Comparison of ENCODE assay signal across 10 cellular contexts in genomic region chr14:101853455-101854018, GRCh38.
DNase-seq lines count a peak whose midpoint lies in the region; ATAC-seq, FAIRE-seq and TF ChIP-seq lines count a peak whose summit lies in the region.
"Had no signal": no experiment of that assay in that cellular context is flagged by ENCODE, and none has a peak within 500 bp of the region (broad histone marks: within the 10 kb centered on the region; RNA-seq: fewer than 3 reads in every experiment).

No MANE protein-coding gene starts in this region.

- H3K27ac ChIP-seq in CD4-positive, alpha-beta T cell (ENCODE audit: low read depth, low read length): no peak overlapping the region
- H3K27ac ChIP-seq in thyroid gland: no peak overlapping the region

- 80 to 82% methylated on average over 15 of the region's 15 CpGs for WGBS in thyroid gland, 2 donors

- TF ChIP-seq CTCF in CD4-positive, alpha-beta T cell (IDR thresholded peaks at IDR 0.05): no peak
- TF ChIP-seq CTCF in natural killer cell (IDR thresholded peaks at IDR 0.05) (no peak), thyroid gland (IDR thresholded peaks at IDR 0.05) (no peak)

- peak overlapping the region; percentile 73 for H3K27ac Mint-ChIP-seq in CD4-positive, alpha-beta T cell
- peak overlapping the region; percentile 77 for H3K27ac Mint-ChIP-seq in activated T-helper 2 cell treated with anti-CD3 and anti-CD28 coated beads, Interferon-gamma antibody, Interleukin-2, Interleukin-4, amounts not matched to agents 10 μg/mL and 5 μg/mL and 100 μg/mL, durations not matched to agents 14 hours and 24 hours and 36 hours
- peak overlapping the region; percentile 86 to 94 for H3K27ac Mint-ChIP-seq in natural killer cell

- no peaks in the 10 kb centered on the region for H3K9me3 ChIP-seq in CD4-positive, alpha-beta T cell (ENCODE audit: control insufficient read depth, low read length)
- no peaks in the 10 kb centered on the region for H3K9me3 ChIP-seq in thyroid gland

- H3K4me1 ChIP-seq in thyroid gland: peaks cover 17 to 38% of the 10 kb centered on the region in 2 donors

- DNase-seq in CD4-positive, alpha-beta T cell: no peak
- DNase-seq in GM12891 (ENCODE audit: insufficient read length, low spot score) (no peak), natural killer cell (no peak), NCI-H2227 treated with DMSO at 0.1 percent for 48 hours (lab: John Stamatoyannopoulos, UW) (no peak), thyroid gland (no peak)
- no peak for DNase-seq in activated T-helper 2 cell treated with anti-CD3 and anti-CD28 coated beads, Interferon-gamma antibody, Interleukin-2, Interleukin-4, amounts not matched to agents 10 μg/mL and 5 μg/mL and 100 μg/mL, durations not matched to agents 14 hours and 24 hours and 36 hours (ENCODE audit: low spot score)
- DNase-seq: Calu3, NCI-H2081 treated with DMSO at 0.1 percent for 48 hours, retina had no signal

- no peaks in the 10 kb centered on the region for H3K36me3 ChIP-seq in thyroid gland

- no peaks in the 10 kb centered on the region for H3K9me3 Mint-ChIP-seq in CD4-positive, alpha-beta T cell
- H3K9me3 Mint-ChIP-seq in activated T-helper 2 cell treated with anti-CD3 and anti-CD28 coated beads, Interferon-gamma antibody, Interleukin-2, Interleukin-4, amounts not matched to agents 10 μg/mL and 5 μg/mL and 100 μg/mL, durations not matched to agents 14 hours and 24 hours and 36 hours: no peaks in the 10 kb centered on the region
- no peaks in the 10 kb centered on the region for H3K9me3 Mint-ChIP-seq in natural killer cell

- TF ChIP-seq POLR2A in GM12891 (IDR thresholded peaks at IDR 0.05; ENCODE audit: low read depth, low read length) (no peak), thyroid gland (IDR thresholded peaks at IDR 0.05) (no peak)

- H3K4me1 Mint-ChIP-seq in CD4-positive, alpha-beta T cell (ENCODE audit: low read depth): peaks cover 94% of the 10 kb centered on the region
- H3K4me1 Mint-ChIP-seq in activated T-helper 2 cell treated with anti-CD3 and anti-CD28 coated beads, Interferon-gamma antibody, Interleukin-2, Interleukin-4, amounts not matched to agents 10 μg/mL and 5 μg/mL and 100 μg/mL, durations not matched to agents 14 hours and 24 hours and 36 hours (ENCODE audit: low read depth): peaks cover 58% of the 10 kb centered on the region
- peaks cover 81 to 94% of the 10 kb centered on the region in 2 donors for H3K4me1 Mint-ChIP-seq in natural killer cell

- no peak overlapping the region for H3K4me3 Mint-ChIP-seq in CD4-positive, alpha-beta T cell
- H3K4me3 Mint-ChIP-seq in activated T-helper 2 cell treated with anti-CD3 and anti-CD28 coated beads, Interferon-gamma antibody, Interleukin-2, Interleukin-4, amounts not matched to agents 10 μg/mL and 5 μg/mL and 100 μg/mL, durations not matched to agents 14 hours and 24 hours and 36 hours (ENCODE audit: low read depth): no peak overlapping the region
- H3K4me3 Mint-ChIP-seq in natural killer cell: peak overlapping the region; percentile 40

- intact Hi-C loops in CD4-positive, alpha-beta T cell (cut with DNase I, micrococcal nuclease): loop anchor here in 1 of 2 experiments (2.0 kb wide), 1 partner anchor 21 kb away; no protein-coding TSS in a partner anchor
- intact Hi-C loops in activated T-helper 2 cell treated with anti-CD3 and anti-CD28 coated beads, Interferon-gamma antibody, Interleukin-2, Interleukin-4, amounts not matched to agents 10 μg/mL and 5 μg/mL and 100 μg/mL, durations not matched to agents 14 hours and 24 hours and 36 hours (cut with micrococcal nuclease): no loop called here
- intact Hi-C loops in natural killer cell (cut with micrococcal nuclease): no loop called here
- intact Hi-C loops in thyroid gland (cut with DNase I): no loop called here

- FAIRE-seq in GM12891 (lab: Jason Lieb, UNC): peak; percentile 61

- no peaks in the 10 kb centered on the region for H3K27me3 Mint-ChIP-seq in CD4-positive, alpha-beta T cell
- H3K27me3 Mint-ChIP-seq in activated T-helper 2 cell treated with anti-CD3 and anti-CD28 coated beads, Interferon-gamma antibody, Interleukin-2, Interleukin-4, amounts not matched to agents 10 μg/mL and 5 μg/mL and 100 μg/mL, durations not matched to agents 14 hours and 24 hours and 36 hours (ENCODE audit: low read depth): no peaks in the 10 kb centered on the region
- no peaks in the 10 kb centered on the region for H3K27me3 Mint-ChIP-seq in natural killer cell (ENCODE audit: low read depth in 2 of 2)

- POLR2A ChIA-PET in CD4-positive, alpha-beta T cell (lab: Charles Lee): interaction anchor here (0.8 to 2.3 kb wide), 13 partner anchors 9 to 146 kb away, joined by 3 to 18 read pairs (median 6); no protein-coding TSS in a partner anchor

- CTCF ChIA-PET in CD4-positive, alpha-beta T cell (lab: Charles Lee): interaction anchor here (0.9 to 2.4 kb wide), 4 partner anchors 8 to 146 kb away, joined by 4 to 5 read pairs (median 4); no protein-coding TSS in a partner anchor

- ATAC-seq in CD4-positive, alpha-beta T cell (ENCODE audit: poor library complexity): no peak
- no peak for ATAC-seq in natural killer cell
- ATAC-seq in HG02610 (IDR thresholded peaks at IDR 0.05; ENCODE audit: unreplicated experiment): no peak

- H3K27me3 ChIP-seq in CD4-positive, alpha-beta T cell (ENCODE audit: control insufficient read depth, insufficient read depth, low read length): no peaks in the 10 kb centered on the region
- H3K27me3 ChIP-seq in thyroid gland: no peaks in the 10 kb centered on the region

- H3K36me3 Mint-ChIP-seq in CD4-positive, alpha-beta T cell (ENCODE audit: low read depth): peaks cover 52% of the 10 kb centered on the region
- peaks cover 45% of the 10 kb centered on the region for H3K36me3 Mint-ChIP-seq in activated T-helper 2 cell treated with anti-CD3 and anti-CD28 coated beads, Interferon-gamma antibody, Interleukin-2, Interleukin-4, amounts not matched to agents 10 μg/mL and 5 μg/mL and 100 μg/mL, durations not matched to agents 14 hours and 24 hours and 36 hours (ENCODE audit: low read depth)
- H3K36me3 Mint-ChIP-seq in natural killer cell: no peaks in the 10 kb centered on the region

- H3K4me3 ChIP-seq in thyroid gland (replicated peaks in 1 of 3): no peak overlapping the region

TF ChIP-seq in GM12891, 5 proteins besides CTCF, POLR2A, EP300 and RAD21:
- TF ChIP-seq POLR2AphosphoS5 (IDR thresholded peaks at IDR 0.05; ENCODE audit: low read depth, low read length) (no peak), SPI1 (IDR thresholded peaks at IDR 0.05; ENCODE audit: low read depth, low read length) (peak; percentile 62)
